15 cellular contexts compared by ENCODE assay signal in genomic region chr3:86973440-86973839, GRCh38. TPM values are rescaled to one million over a fixed set of nuclear protein-coding genes. Genes with fewer than 3 reads are reported as not detected.
A peak's percentile ranks its signal among the peaks of the same experiment; 100 is the strongest.
DNase-seq lines count a peak whose midpoint lies in the region; ATAC-seq and TF ChIP-seq lines count a peak whose summit lies in the region.
"Had no signal": no experiment of that assay in that cellular context is flagged by ENCODE, and none has a peak within 500 bp of the region (broad histone marks: within the 10 kb centered on the region; RNA-seq: fewer than 3 reads in every experiment).

No MANE protein-coding gene starts in this region.

- no peak overlapping the region for H3K4me3 ChIP-seq in heart left ventricle
- no peak overlapping the region for H3K4me3 ChIP-seq in subcutaneous abdominal adipose tissue (ENCODE audit: low read depth in 1 of 5, low read length in 5 of 5)
- H3K4me3 ChIP-seq: GM23338 had no signal

- WGBS in heart left ventricle, 4 donors: 64 to 81% (median 72%) methylated on average over 3 of the region's 3 CpGs

- no peak for TF ChIP-seq CTCF in HFFc6 (IDR thresholded peaks at IDR 0.05)
- TF ChIP-seq CTCF in heart left ventricle (IDR thresholded peaks at IDR 0.05): no peak

- H3K27me3 Mint-ChIP-seq in HFFc6 (ENCODE audit: insufficient read depth): no peaks in the 10 kb centered on the region; the same call in 1 of the 2 replicates

- H3K27ac Mint-ChIP-seq in HFFc6: peak overlapping the region; percentile 65
- H3K27ac Mint-ChIP-seq: GM23338 had no signal

- intact Hi-C loops in heart left ventricle (cut with DNase I): loop anchor here in 2 of 10 donors (5.0 to 10.0 kb wide), 2 partner anchors 109 to 191 kb away; no protein-coding TSS in a partner anchor

- peaks cover 0 to 6% (median 0%) of the 10 kb centered on the region in 9 donors for H3K36me3 ChIP-seq in heart left ventricle
- peaks cover 0 to 13% (median 7%) of the 10 kb centered on the region in 5 donors for H3K36me3 ChIP-seq in subcutaneous abdominal adipose tissue (ENCODE audit: control insufficient read depth in 5 of 5, insufficient read depth in 5 of 5, low read length in 5 of 5)

- peaks cover 55% of the 10 kb centered on the region for H3K36me3 Mint-ChIP-seq in HFFc6 (ENCODE audit: low read depth)

- H3K27me3 ChIP-seq in heart left ventricle (no peaks in the 10 kb centered on the region), subcutaneous abdominal adipose tissue (ENCODE audit: control insufficient read depth in 5 of 5, insufficient read depth in 4 of 5, low read length in 5 of 5) (no peaks in the 10 kb centered on the region)

- no peaks in the 10 kb centered on the region for H3K9me3 Mint-ChIP-seq in HFFc6

- ATAC-seq in heart left ventricle (peak in 3 of 4 donors; percentile 52 to 89 (median 74)), HG03159 (IDR thresholded peaks at IDR 0.05; ENCODE audit: unreplicated experiment) (no peak)
- ATAC-seq: GM23338 had no signal

- H3K4me1 Mint-ChIP-seq in HFFc6 (ENCODE audit: low read depth): peaks cover 81% of the 10 kb centered on the region
- H3K4me1 Mint-ChIP-seq: GM23338 had no signal

- H3K9ac ChIP-seq in subcutaneous abdominal adipose tissue (ENCODE audit: low read length in 5 of 5): no peak overlapping the region

- DNase-seq in HFFc6 (peak; percentile 86), astrocyte of the hippocampus (ENCODE audit: low read depth, low spot score) (peak; percentile 49), heart left ventricle (no peak), NCI-H2227 (lab: John Stamatoyannopoulos, UW; ENCODE audit: unreplicated experiment) (no peak), cortex of kidney (lab: John Stamatoyannopoulos, UW) (no peak), NCI-H1694 treated with DMSO at 0.1 percent for 48 hours (lab: John Stamatoyannopoulos, UW) (no peak)
- DNase-seq: activated CD4-positive, alpha-beta T cell treated with anti-CD3 and anti-CD28 coated beads, Interleukin-2, amount 50 U/mL, for 1 hour; activated gamma-delta T cell treated with Interleukin-2 at 50 U/mL for 16 hours; hypothalamus; NCI-H1930 had no signal

- H3K27ac ChIP-seq in heart left ventricle (no peak overlapping the region), subcutaneous abdominal adipose tissue (ENCODE audit: low read depth, low read length) (peak overlapping the region; percentile 70)

- H3K4me1 ChIP-seq in heart left ventricle: peaks cover 0 to 13% (median 0%) of the 10 kb centered on the region in 12 donors
- peaks cover 4 to 15% (median 12%) of the 10 kb centered on the region in 5 donors for H3K4me1 ChIP-seq in subcutaneous abdominal adipose tissue (ENCODE audit: control insufficient read depth in 5 of 5, insufficient read depth in 5 of 5, low read length in 5 of 5)

- no peak for TF ChIP-seq POLR2A in heart left ventricle (IDR thresholded peaks at IDR 0.05)

- peak overlapping the region; percentile 25 for H3K4me3 Mint-ChIP-seq in HFFc6
- H3K4me3 Mint-ChIP-seq: GM23338 had no signal

- no peaks in the 10 kb centered on the region for H3K9me3 ChIP-seq in heart left ventricle
- no peaks in the 10 kb centered on the region for H3K9me3 ChIP-seq in subcutaneous abdominal adipose tissue (ENCODE audit: control insufficient read depth in 5 of 5, low read length in 5 of 5)

RNA-seq across cellular contexts. Expression of gene VGLL3, which starts 17.5 kb away (rescaled TPM):
- 100 to 1,000 TPM; 117 to 193 (median 151) TPM for total RNA-seq in HFFc6 (2021; fragmentation: NEBNext Ultra II Directional; extraction: Animal tissue kit (Norgen Biotek cat#: 25700))
- total RNA-seq in heart left ventricle: 10 to 100 TPM in 3 of 9 donors, 1 to 10 TPM in 6; 1.1 to 25.4 (median 6.3) TPM
- 1 to 10 TPM in 1 of 2 donors, under 1 TPM in 1; 0.65 to 1.9 TPM for polyA plus RNA-seq in heart left ventricle
- total RNA-seq: dermis microvascular lymphatic vessel endothelial cell; T-helper 1 cell treated with Interleukin-12 subunit alpha and Interleukin-12 subunit beta and Interleukin-4 antibody, amounts not matched to agents 30 ng/mL and 1 ng/mL, for 36 hours had no signal

Comparison
In these comparisons a context has a peak if more than half of its experiments do, and no peak if none do; other contexts are left out.
1. DNase-seq: peak in HFFc6 (single experiment) and astrocyte of the hippocampus (single experiment); none in heart left ventricle (0 of 5), NCI-H2227 (single experiment), cortex of kidney (single experiment) and NCI-H1694 treated with DMSO at 0.1 percent for 48 hours (single experiment).
2. RNA of gene VGLL3, which starts 17.5 kb away (total RNA-seq): 117 to 193 TPM in HFFc6; 1.1 to 25.4 TPM in heart left ventricle; every median in the first group is over 4 times any median in the second.